9 cellular contexts compared by ENCODE assay signal in the genomic region with DNA sequence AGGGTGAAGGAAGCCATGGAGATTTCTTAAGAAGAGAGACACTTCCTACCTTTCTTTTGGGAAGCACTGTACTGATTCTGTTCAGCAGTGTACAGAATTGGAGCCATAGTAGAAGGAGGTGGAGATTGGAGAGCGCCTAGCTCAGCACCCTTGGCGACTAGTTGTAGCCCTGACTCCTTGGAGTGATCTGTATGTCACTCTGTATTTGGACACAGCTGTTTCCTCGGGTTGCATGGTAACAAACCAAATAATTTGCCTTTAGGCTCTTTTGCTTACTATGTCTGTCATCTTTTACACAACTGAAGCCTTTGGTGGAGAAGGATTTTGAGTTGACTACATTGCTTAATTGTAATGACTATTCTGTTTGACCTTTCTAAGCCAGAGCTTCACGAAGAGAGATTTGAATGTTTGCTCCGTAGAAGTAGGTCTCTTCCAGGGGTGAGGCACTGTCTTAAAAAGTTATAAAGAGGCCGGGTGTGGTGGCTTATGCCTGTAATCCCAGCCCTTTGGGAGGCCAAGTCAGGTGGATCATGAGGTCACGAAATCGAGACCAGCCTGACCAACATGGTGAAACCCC.
A peak's percentile ranks its signal among the peaks of the same experiment; 100 is the strongest.
DNase-seq lines count a peak whose midpoint lies in the region; ATAC-seq and TF ChIP-seq lines count a peak whose summit lies in the region.
"Had no signal": no experiment of that assay in that cellular context is flagged by ENCODE, and none has a peak within 500 bp of the region (broad histone marks: within the 10 kb centered on the region; RNA-seq: fewer than 3 reads in every experiment).

No MANE protein-coding gene starts in this region.

- H4K20me1 ChIP-seq in SK-N-SH (ENCODE audit: insufficient read depth), result peaks cover 35% of the 10 kb centered on the region

- H3K36me3 ChIP-seq in Panc1 (ENCODE audit: control insufficient read depth, insufficient read depth, low read length) (no peaks in the 10 kb centered on the region), SK-N-SH (replicated peaks in 1 of 2; ENCODE audit: control insufficient read depth in 1 of 2, insufficient read depth in 2 of 2, low read length in 1 of 2) (no peaks in the 10 kb centered on the region), H7 (replicated peaks; ENCODE audit: control insufficient read depth, insufficient read depth, low read length) (no peaks in the 10 kb centered on the region)
- H3K36me3 ChIP-seq: lower lobe of right lung had no signal

- no TSS peak for BruUV-seq in Panc1 (replicated peaks; lab: Mats Ljungman, UMichigan)

- peaks cover 28% of the 10 kb centered on the region for H3K4me1 ChIP-seq in Panc1 (ENCODE audit: control insufficient read depth, insufficient read depth, low read length)
- H3K4me1 ChIP-seq in SK-N-SH (ENCODE audit: control insufficient read depth in 1 of 2, insufficient read depth in 2 of 2, low read depth in 1 of 2, low read length in 1 of 2), result no peaks in the 10 kb centered on the region

- TF ChIP-seq RAD21 in SK-N-SH (IDR thresholded peaks at IDR 0.05; ENCODE audit: low read length), result no peak

- peaks cover 4% of the 10 kb centered on the region for H3K36me3 Mint-ChIP-seq in stimulated activated memory B cell treated with anti-CD40 and anti-IgM and Interleukin-4, amounts not matched to agents 10 μg/mL and 1 μg/mL and 100 μg/mL, for 72 hours
- peaks cover 6% of the 10 kb centered on the region for H3K36me3 Mint-ChIP-seq in activated T-cell treated with anti-CD3 and anti-CD28 coated beads, Interleukin-2, amount 50 U/mL, for 4 hours (ENCODE audit: insufficient read depth)

- H3K27ac ChIP-seq in Panc1 (ENCODE audit: low read length), result no peak overlapping the region
- no peak overlapping the region for H3K27ac ChIP-seq in SK-N-SH (ENCODE audit: low read depth in 2 of 2, low read length in 1 of 2)
- H3K27ac ChIP-seq: lower lobe of right lung had no signal

- H3K9ac ChIP-seq in SK-N-SH, result no peak overlapping the region

- H3K9me3 ChIP-seq in Panc1 (ENCODE audit: control insufficient read depth, insufficient read depth, low read depth, low read length), result no peaks in the 10 kb centered on the region
- no peaks in the 10 kb centered on the region for H3K9me3 ChIP-seq in SK-N-SH
- H3K9me3 ChIP-seq: lower lobe of right lung had no signal

- no peak for DNase-seq in activated CD4-positive, CD25-positive, alpha-beta regulatory T cell (lab: John Stamatoyannopoulos, UW)
- DNase-seq in Panc1 (ENCODE audit: low read depth, low spot score) (no peak), SK-N-SH (no peak), H7 (no peak)
- no peak for DNase-seq in activated T-cell treated with anti-CD3 and anti-CD28 coated beads, Interleukin-2, amount 50 U/mL, for 4 hours
- DNase-seq: lower lobe of right lung had no signal

- no peak overlapping the region for H3K4me3 ChIP-seq in Panc1 (ENCODE audit: low read depth in 2 of 2, low read length in 2 of 2)
- H3K4me3 ChIP-seq in SK-N-SH (ENCODE audit: low read depth in 2 of 2, low read length in 1 of 2), result no peak overlapping the region
- H3K4me3 ChIP-seq in H7 (ENCODE audit: insufficient read depth, low read depth, low read length), result no peak overlapping the region
- H3K4me3 ChIP-seq: lower lobe of right lung had no signal

- TF ChIP-seq CTCF in Panc1 (IDR thresholded peaks at IDR 0.05) (no peak), SK-N-SH (IDR thresholded peaks at IDR 0.05) (no peak)

- peak; percentile 25 to 36 for ATAC-seq in activated CD4-positive, CD25-positive, alpha-beta regulatory T cell treated with anti-CD3 and anti-CD28 coated beads, Interleukin-2, amount 50 U/mL, for 24 hours
- ATAC-seq in HG02884 (IDR thresholded peaks at IDR 0.05; ENCODE audit: unreplicated experiment) (peak; percentile 68), Panc1 (0 out of 2 replicates have a peak, but pooled peaks have one; percentile 40)
- peak; percentile 85 for ATAC-seq in stimulated activated memory B cell treated with anti-CD40 and anti-IgM and Interleukin-4, amounts not matched to agents 10 μg/mL and 1 μg/mL and 100 μg/mL, for 72 hours
- ATAC-seq in activated T-cell treated with anti-CD3 and anti-CD28 coated beads, Interleukin-2, amount 50 U/mL, for 4 hours, result no peak

- no peaks in the 10 kb centered on the region for H3K9me3 Mint-ChIP-seq in stimulated activated memory B cell treated with anti-CD40 and anti-IgM and Interleukin-4, amounts not matched to agents 10 μg/mL and 1 μg/mL and 100 μg/mL, for 72 hours
- no peaks in the 10 kb centered on the region for H3K9me3 Mint-ChIP-seq in activated T-cell treated with anti-CD3 and anti-CD28 coated beads, Interleukin-2, amount 50 U/mL, for 4 hours

- H3K27me3 ChIP-seq in Panc1 (ENCODE audit: control insufficient read depth, insufficient read depth, low read length) (no peaks in the 10 kb centered on the region), SK-N-SH (ENCODE audit: insufficient read depth) (no peaks in the 10 kb centered on the region), H7 (ENCODE audit: control insufficient read depth, insufficient read depth, low read length) (no peaks in the 10 kb centered on the region)

- peak overlapping the region; percentile 92 for H3K27ac Mint-ChIP-seq in stimulated activated memory B cell treated with anti-CD40 and anti-IgM and Interleukin-4, amounts not matched to agents 10 μg/mL and 1 μg/mL and 100 μg/mL, for 72 hours

- no peaks in the 10 kb centered on the region for H3K9me2 ChIP-seq in SK-N-SH

- peaks cover 80% of the 10 kb centered on the region for H3K79me2 ChIP-seq in SK-N-SH (ENCODE audit: insufficient read depth)

- intact Hi-C loops in Panc1 (cut with micrococcal nuclease; ENCODE audit: unreplicated experiment), result no loop called here

- peak overlapping the region; percentile 38 for H3K4me3 Mint-ChIP-seq in stimulated activated memory B cell treated with anti-CD40 and anti-IgM and Interleukin-4, amounts not matched to agents 10 μg/mL and 1 μg/mL and 100 μg/mL, for 72 hours
- H3K4me3 Mint-ChIP-seq in activated T-cell treated with anti-CD3 and anti-CD28 coated beads, Interleukin-2, amount 50 U/mL, for 4 hours, result no peak overlapping the region

- no peak overlapping the region for H2AFZ ChIP-seq in SK-N-SH (ENCODE audit: low read depth)

- no peak for TF ChIP-seq EP300 in SK-N-SH (IDR thresholded peaks at IDR 0.05; ENCODE audit: borderline replicate concordance in 1 of 2, low read depth in 1 of 2, low read length in 1 of 2)

- CTCF ChIA-PET in Panc1 (lab: Charles Lee), result no interaction called here
- CTCF ChIA-PET in SK-N-SH (lab: Yijun Ruan, JAX), result interaction anchor here (0.6 to 1.7 kb wide), 4 partner anchors 13 to 174 kb away, joined by 3 to 4 read pairs (median 3); no protein-coding TSS in a partner anchor

- POLR2A ChIA-PET in Panc1 (lab: Charles Lee) (no interaction called here), SK-N-SH (lab: Yijun Ruan, JAX) (no interaction called here)

- H3K4me1 Mint-ChIP-seq in stimulated activated memory B cell treated with anti-CD40 and anti-IgM and Interleukin-4, amounts not matched to agents 10 μg/mL and 1 μg/mL and 100 μg/mL, for 72 hours, result peaks cover 92% of the 10 kb centered on the region
- peaks cover 71% of the 10 kb centered on the region for H3K4me1 Mint-ChIP-seq in activated T-cell treated with anti-CD3 and anti-CD28 coated beads, Interleukin-2, amount 50 U/mL, for 4 hours (ENCODE audit: low read depth)

- H3K4me2 ChIP-seq in SK-N-SH, result no peak overlapping the region

- in situ Hi-C loops in Panc1 (cut with HindIII; ENCODE audit: low pct_unique_long_range_greater_than_20kb, low sequenced_read_pairs), result no loop called here

- H3F3A ChIP-seq in SK-N-SH (replicated peaks; ENCODE audit: insufficient read depth), result peaks cover 2% of the 10 kb centered on the region

- 87% methylated on average over 8 of the region's 8 CpGs for WGBS in SK-N-SH (ENCODE audit: low lambda C conversion rate)

- no peaks in the 10 kb centered on the region for H3K27me3 Mint-ChIP-seq in stimulated activated memory B cell treated with anti-CD40 and anti-IgM and Interleukin-4, amounts not matched to agents 10 μg/mL and 1 μg/mL and 100 μg/mL, for 72 hours
- H3K27me3 Mint-ChIP-seq in activated T-cell treated with anti-CD3 and anti-CD28 coated beads, Interleukin-2, amount 50 U/mL, for 4 hours (ENCODE audit: low read depth), result no peaks in the 10 kb centered on the region

TF ChIP-seq in SK-N-SH, 30 proteins besides CTCF, POLR2A, EP300 and RAD21:
- TF ChIP-seq, protein P1, sequence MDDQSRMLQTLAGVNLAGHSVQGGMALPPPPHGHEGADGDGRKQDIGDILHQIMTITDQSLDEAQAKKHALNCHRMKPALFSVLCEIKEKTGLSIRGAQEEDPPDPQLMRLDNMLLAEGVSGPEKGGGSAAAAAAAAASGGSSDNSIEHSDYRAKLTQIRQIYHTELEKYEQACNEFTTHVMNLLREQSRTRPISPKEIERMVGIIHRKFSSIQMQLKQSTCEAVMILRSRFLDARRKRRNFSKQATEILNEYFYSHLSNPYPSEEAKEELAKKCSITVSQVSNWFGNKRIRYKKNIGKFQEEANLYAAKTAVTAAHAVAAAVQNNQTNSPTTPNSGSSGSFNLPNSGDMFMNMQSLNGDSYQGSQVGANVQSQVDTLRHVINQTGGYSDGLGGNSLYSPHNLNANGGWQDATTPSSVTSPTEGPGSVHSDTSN (IDR thresholded peaks at IDR 0.05), result no peak
- TF ChIP-seq SIN3A (IDR thresholded peaks at IDR 0.05; ENCODE audit: borderline replicate concordance, low read depth, low read length), result no peak
- TF ChIP-seq, protein P2, sequence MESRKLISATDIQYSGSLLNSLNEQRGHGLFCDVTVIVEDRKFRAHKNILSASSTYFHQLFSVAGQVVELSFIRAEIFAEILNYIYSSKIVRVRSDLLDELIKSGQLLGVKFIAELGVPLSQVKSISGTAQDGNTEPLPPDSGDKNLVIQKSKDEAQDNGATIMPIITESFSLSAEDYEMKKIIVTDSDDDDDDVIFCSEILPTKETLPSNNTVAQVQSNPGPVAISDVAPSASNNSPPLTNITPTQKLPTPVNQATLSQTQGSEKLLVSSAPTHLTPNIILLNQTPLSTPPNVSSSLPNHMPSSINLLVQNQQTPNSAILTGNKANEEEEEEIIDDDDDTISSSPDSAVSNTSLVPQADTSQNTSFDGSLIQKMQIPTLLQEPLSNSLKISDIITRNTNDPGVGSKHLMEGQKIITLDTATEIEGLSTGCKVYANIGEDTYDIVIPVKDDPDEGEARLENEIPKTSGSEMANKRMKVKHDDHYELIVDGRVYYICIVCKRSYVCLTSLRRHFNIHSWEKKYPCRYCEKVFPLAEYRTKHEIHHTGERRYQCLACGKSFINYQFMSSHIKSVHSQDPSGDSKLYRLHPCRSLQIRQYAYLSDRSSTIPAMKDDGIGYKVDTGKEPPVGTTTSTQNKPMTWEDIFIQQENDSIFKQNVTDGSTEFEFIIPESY (IDR thresholded peaks at IDR 0.05; ENCODE audit: borderline replicate concordance, low read depth), result no peak
- no peak for TF ChIP-seq SMC3 (IDR thresholded peaks at IDR 0.05; ENCODE audit: low read depth, low read length)
- TF ChIP-seq EZH2phosphoT487 (IDR thresholded peaks at IDR 0.05; ENCODE audit: borderline replicate concordance, low read depth), result no peak
- TF ChIP-seq TCF12 (IDR thresholded peaks at IDR 0.05), result no peak
- no peak for TF ChIP-seq MEF2A (IDR thresholded peaks at IDR 0.05; ENCODE audit: borderline replicate concordance, low read depth)

Comparison
In these comparisons a context has a peak if more than half of its experiments do, and no peak if none do; other contexts are left out.
1. ATAC-seq: peak in activated CD4-positive, CD25-positive, alpha-beta regulatory T cell treated with anti-CD3 and anti-CD28 coated beads, Interleukin-2, amount 50 U/mL, for 24 hours (2 of 2), HG02884 (single experiment), Panc1 (single experiment) and stimulated activated memory B cell treated with anti-CD40 and anti-IgM and Interleukin-4, amounts not matched to agents 10 μg/mL and 1 μg/mL and 100 μg/mL, for 72 hours (single experiment); none in activated T-cell treated with anti-CD3 and anti-CD28 coated beads, Interleukin-2, amount 50 U/mL, for 4 hours (0 of 2).